ENCODE assay signal across 8 cellular contexts in the genomic region with DNA sequence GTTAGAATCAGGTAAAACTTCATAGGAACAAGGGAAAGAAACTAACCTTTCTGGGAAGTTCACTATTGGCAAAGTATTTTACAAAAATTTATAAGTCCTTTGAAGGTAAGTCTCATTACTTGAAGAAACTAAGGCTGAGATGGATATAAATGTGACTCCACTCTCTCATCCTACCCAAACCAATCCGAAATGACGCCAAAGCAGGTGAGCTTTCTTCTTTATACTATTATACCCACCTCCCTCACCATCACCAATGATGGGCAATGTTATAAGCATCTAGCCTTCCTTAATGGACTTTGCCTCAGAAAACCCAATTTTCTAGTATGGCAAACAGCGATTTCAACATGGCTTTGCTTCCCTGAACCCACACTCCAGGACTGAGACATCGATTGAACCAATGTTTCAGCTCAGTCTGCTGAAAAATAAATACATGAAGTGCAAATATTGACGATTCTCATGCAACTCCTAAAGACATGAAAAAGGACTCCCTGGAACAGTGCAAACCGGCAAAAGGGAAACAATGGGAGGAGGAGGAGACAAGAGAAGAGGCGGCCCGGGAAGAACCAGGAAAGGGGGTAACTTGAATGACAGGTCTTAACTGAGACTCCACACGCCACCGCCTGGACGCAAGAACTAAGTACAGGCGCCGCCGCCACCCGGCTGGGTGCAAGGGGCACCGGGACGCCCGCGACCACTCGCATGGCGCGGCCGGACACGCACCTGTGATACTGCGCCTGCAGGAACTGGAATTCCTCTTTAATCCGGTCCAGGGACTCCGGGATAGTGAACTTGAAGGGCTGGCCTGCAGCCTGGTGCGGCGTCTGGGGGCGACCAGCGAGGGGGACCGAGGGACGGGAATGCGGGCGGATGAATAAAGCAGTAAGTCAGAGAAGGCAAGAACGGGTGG. TPM values are rescaled to one million over a fixed set of nuclear protein-coding genes. Genes with fewer than 3 reads are reported as not detected.
A peak's percentile ranks its signal among the peaks of the same experiment; 100 is the strongest.
DNase-seq lines count a peak whose midpoint lies in the region; ATAC-seq and TF ChIP-seq lines count a peak whose summit lies in the region.

No MANE protein-coding gene starts in this region.

- H3K9me3 Mint-ChIP-seq in GM23338 (peaks cover 5% of the 10 kb centered on the region), endothelial cell (ENCODE audit: unreplicated experiment) (no peaks in the 10 kb centered on the region)
- no peaks in the 10 kb centered on the region for H3K9me3 Mint-ChIP-seq in stimulated activated memory B cell treated with anti-CD40 and anti-IgM and Interleukin-4, amounts not matched to agents 10 μg/mL and 1 μg/mL and 100 μg/mL, for 72 hours

- H4K20me1 ChIP-seq in BLaER1 (peaks cover 59% of the 10 kb centered on the region), GM23338 (replicated peaks; ENCODE audit: insufficient read depth) (peaks cover 48% of the 10 kb centered on the region)

- peaks cover 6% of the 10 kb centered on the region for H3K36me3 Mint-ChIP-seq in GM23338 (ENCODE audit: low read depth)
- H3K36me3 Mint-ChIP-seq in endothelial cell (ENCODE audit: low read depth, unreplicated experiment): peaks cover 12% of the 10 kb centered on the region
- H3K36me3 Mint-ChIP-seq in stimulated activated memory B cell treated with anti-CD40 and anti-IgM and Interleukin-4, amounts not matched to agents 10 μg/mL and 1 μg/mL and 100 μg/mL, for 72 hours: peaks cover 7% of the 10 kb centered on the region

- H3K9ac ChIP-seq in BLaER1: peak overlapping the region; percentile 90

- H3K4me2 ChIP-seq in BLaER1 (peak overlapping the region; percentile 93), GM23338 (peak overlapping the region; percentile 94)

- peaks cover 73% of the 10 kb centered on the region for H3K79me2 ChIP-seq in GM23338 (replicated peaks; ENCODE audit: insufficient read depth)

- H3K4me3 Mint-ChIP-seq in GM23338: no peak overlapping the region
- no peak overlapping the region for H3K4me3 Mint-ChIP-seq in endothelial cell (ENCODE audit: unreplicated experiment)
- no peak overlapping the region for H3K4me3 Mint-ChIP-seq in stimulated activated memory B cell treated with anti-CD40 and anti-IgM and Interleukin-4, amounts not matched to agents 10 μg/mL and 1 μg/mL and 100 μg/mL, for 72 hours

- H3K4me1 Mint-ChIP-seq in GM23338 (peaks cover 11% of the 10 kb centered on the region), endothelial cell (ENCODE audit: unreplicated experiment) (peaks cover 5% of the 10 kb centered on the region)
- peaks cover 18% of the 10 kb centered on the region for H3K4me1 Mint-ChIP-seq in stimulated activated memory B cell treated with anti-CD40 and anti-IgM and Interleukin-4, amounts not matched to agents 10 μg/mL and 1 μg/mL and 100 μg/mL, for 72 hours

- peaks cover 20% of the 10 kb centered on the region for H3K36me3 ChIP-seq in BLaER1
- H3K36me3 ChIP-seq in GM23338 (ENCODE audit: insufficient read depth): peaks cover 34% of the 10 kb centered on the region
- peaks cover 2% of the 10 kb centered on the region for H3K36me3 ChIP-seq in lower lobe of right lung

- H3K4me3 ChIP-seq in BLaER1 (peak overlapping the region; percentile 94), GM23338 (peak overlapping the region; percentile 82), WI38 (ENCODE audit: low read depth, low read length) (peak overlapping the region; percentile 88), lower lobe of right lung (peak overlapping the region; percentile 80)

- H3K27ac Mint-ChIP-seq in GM23338 (peak overlapping the region; percentile 98), endothelial cell (ENCODE audit: unreplicated experiment) (peak overlapping the region; percentile 87)
- H3K27ac Mint-ChIP-seq in stimulated activated memory B cell treated with anti-CD40 and anti-IgM and Interleukin-4, amounts not matched to agents 10 μg/mL and 1 μg/mL and 100 μg/mL, for 72 hours: peak overlapping the region; percentile 87

- peak; percentile 96 for DNase-seq in GM23338 (ENCODE audit: low spot score)
- peak; percentile 54 for DNase-seq in NCI-H146 treated with DMSO at 0.1 percent for 48 hours (lab: John Stamatoyannopoulos, UW; ENCODE audit: unreplicated experiment)
- DNase-seq in endothelial cell (ENCODE audit: low spot score): peak; percentile 83
- peak; percentile 84 for DNase-seq in lower lobe of right lung

- peaks cover 58% of the 10 kb centered on the region for H3K4me1 ChIP-seq in BLaER1
- peaks cover 45% of the 10 kb centered on the region for H3K4me1 ChIP-seq in GM23338 (ENCODE audit: insufficient read depth)
- peaks cover 52% of the 10 kb centered on the region for H3K4me1 ChIP-seq in lower lobe of right lung

- intact Hi-C loops in lower lobe of right lung (cut with DNase I): no loop called here

- H2AFZ ChIP-seq in GM23338: no peak overlapping the region

- ATAC-seq in GM23338 (peak; percentile 36), lower lobe of right lung (peak; percentile 24 to 54), GM21528 (IDR thresholded peaks at IDR 0.05; ENCODE audit: low FRiP score, unreplicated experiment) (no peak)
- ATAC-seq in stimulated activated memory B cell treated with anti-CD40 and anti-IgM and Interleukin-4, amounts not matched to agents 10 μg/mL and 1 μg/mL and 100 μg/mL, for 72 hours: no peak

- peak; percentile 45 to 61 for TF ChIP-seq CTCF in GM23338 (conservative IDR thresholded peaks at IDR 0.05; ENCODE audit: low read depth in 2 of 2)
- TF ChIP-seq CTCF in WI38 (IDR thresholded peaks at IDR 0.05; ENCODE audit: low read depth, low read length): peak; percentile 56
- peak; percentile 64 for TF ChIP-seq CTCF in endothelial cell (IDR thresholded peaks at IDR 0.05; ENCODE audit: unreplicated experiment)
- TF ChIP-seq CTCF in lower lobe of right lung (IDR thresholded peaks at IDR 0.05): peak; percentile 75

- no peaks in the 10 kb centered on the region for H3K9me2 ChIP-seq in GM23338 (ENCODE audit: insufficient read depth)

- H3K27me3 Mint-ChIP-seq in GM23338 (ENCODE audit: insufficient read depth, low read depth, poor library complexity): peaks cover 14% of the 10 kb centered on the region
- peaks cover 12% of the 10 kb centered on the region for H3K27me3 Mint-ChIP-seq in endothelial cell (ENCODE audit: unreplicated experiment)
- H3K27me3 Mint-ChIP-seq in stimulated activated memory B cell treated with anti-CD40 and anti-IgM and Interleukin-4, amounts not matched to agents 10 μg/mL and 1 μg/mL and 100 μg/mL, for 72 hours: no peaks in the 10 kb centered on the region

- H3K27me3 ChIP-seq in BLaER1 (peaks cover 6% of the 10 kb centered on the region; the same call in 1 of the 2 replicates), GM23338 (ENCODE audit: insufficient read depth) (peaks cover 6% of the 10 kb centered on the region; the same call in 1 of the 2 replicates), lower lobe of right lung (ENCODE audit: low read depth) (no peaks in the 10 kb centered on the region)

- peak overlapping the region; percentile 86 for H3K27ac ChIP-seq in BLaER1
- peak overlapping the region; percentile 93 for H3K27ac ChIP-seq in GM23338 (ENCODE audit: low read depth)
- peak overlapping the region; percentile 82 for H3K27ac ChIP-seq in lower lobe of right lung

- no peaks in the 10 kb centered on the region for H3F3A ChIP-seq in GM23338 (replicated peaks; ENCODE audit: low read depth)

- H3K9me3 ChIP-seq in BLaER1: no peaks in the 10 kb centered on the region
- H3K9me3 ChIP-seq in lower lobe of right lung: no peaks in the 10 kb centered on the region

RNA-seq across cellular contexts. Expression of a gene that starts 2.5 kb away (rescaled TPM):
- total RNA-seq in GM23338 (2014; rRNA removed; shearing (Covaris generic)): 125 and 132 TPM in 2 replicates
- polyA plus RNA-seq in GM23338 (2016; fragmentation: Nextera tagmentation; extraction: Ambion mirVana): 58.1 and 59.1 TPM in 2 replicates
- total RNA-seq in endothelial cell (ENCODE audit: unreplicated experiment): 79.4 TPM
- 17.9 TPM for total RNA-seq in lower lobe of right lung

Comparison
In these comparisons a context has a peak if more than half of its experiments do, and no peak if none do; other contexts are left out.
1. ATAC-seq: peak in GM23338 (single experiment) and lower lobe of right lung (2 of 2); none in stimulated activated memory B cell treated with anti-CD40 and anti-IgM and Interleukin-4, amounts not matched to agents 10 μg/mL and 1 μg/mL and 100 μg/mL, for 72 hours (single experiment) and GM21528 (single experiment).
2. Peak in every context shown above with its lines, with median percentiles within 50 percentile points of each other: H3K27ac ChIP-seq, H3K4me3 ChIP-seq, DNase-seq, H3K27ac Mint-ChIP-seq and CTCF ChIP-seq.